In the genomic region with DNA sequence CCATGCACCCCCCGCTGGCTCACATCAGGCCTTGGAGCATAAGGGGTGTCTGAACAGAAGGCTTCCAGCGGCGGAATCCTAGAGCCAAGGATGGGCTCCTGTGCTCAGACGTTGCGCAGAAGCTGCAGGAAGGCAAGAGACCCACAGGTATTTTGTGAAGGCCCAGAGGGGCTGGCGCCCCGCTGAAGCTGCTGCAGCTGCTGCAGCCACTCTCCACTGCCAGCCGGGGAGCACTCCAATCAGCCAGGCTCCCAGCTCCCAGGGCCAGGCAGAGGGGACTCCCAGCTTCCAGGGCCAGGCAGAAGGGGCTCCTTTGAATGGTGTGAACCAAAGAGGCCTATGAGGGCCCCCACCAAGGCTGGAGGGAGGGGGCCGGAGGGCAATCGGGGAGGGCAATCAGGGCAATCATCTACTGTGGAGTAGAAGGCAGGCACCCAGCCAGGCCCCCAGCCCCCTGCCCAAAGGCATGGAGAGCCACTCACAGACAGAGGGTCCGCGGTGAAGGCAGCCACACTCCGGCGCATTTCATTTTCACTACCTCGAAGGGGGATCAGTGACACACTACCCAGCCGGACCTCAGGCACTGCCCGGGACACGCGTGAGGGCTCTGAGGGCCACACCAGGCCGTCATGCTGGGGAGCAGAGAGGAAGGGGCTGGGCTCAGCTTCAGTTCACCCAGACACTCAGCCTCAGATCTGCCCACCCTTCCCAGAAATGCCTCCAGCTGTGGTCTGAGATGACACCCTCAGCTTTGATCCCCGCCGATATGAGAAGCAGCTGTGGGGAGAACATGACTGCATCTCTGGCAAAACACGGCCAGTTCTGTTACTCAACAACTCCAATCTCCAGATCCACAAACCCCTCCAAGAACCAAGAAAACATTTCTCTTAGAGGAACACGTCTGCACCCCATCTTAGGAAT, we compare ENCODE assay signal across 10 cellular contexts. TPM values are rescaled to one million over a fixed set of nuclear protein-coding genes. Genes with fewer than 3 reads are reported as not detected.
A peak's percentile ranks its signal among the peaks of the same experiment; 100 is the strongest.
DNase-seq lines count a peak whose midpoint lies in the region; ATAC-seq and TF ChIP-seq lines count a peak whose summit lies in the region.
"Had no signal": no experiment of that assay in that cellular context is flagged by ENCODE, and none has a peak within 500 bp of the region (broad histone marks: within the 10 kb centered on the region; RNA-seq: fewer than 3 reads in every experiment).

No MANE protein-coding gene starts in this region.

- no peaks in the 10 kb centered on the region for H3K27me3 Mint-ChIP-seq in CD4-positive, CD25-positive, alpha-beta regulatory T cell
- no peaks in the 10 kb centered on the region for H3K27me3 Mint-ChIP-seq in activated CD8-positive, alpha-beta memory T cell treated with anti-CD3 and anti-CD28 coated beads, Interleukin-2, amount 10 ng/mL, durations not matched to agents 7 days and 5 days

- no peaks in the 10 kb centered on the region for H3K4me1 ChIP-seq in CD4-positive, CD25-positive, alpha-beta regulatory T cell (ENCODE audit: control insufficient read depth, insufficient read depth, low read length, poor library complexity, severe bottlenecking)
- H3K4me1 ChIP-seq: ascending aorta had no signal

- no peak for ATAC-seq in CD4-positive, CD25-positive, alpha-beta regulatory T cell (ENCODE audit: low read depth in 2 of 2)
- peak; percentile 50 for ATAC-seq in activated CD8-positive, alpha-beta memory T cell treated with anti-CD3 and anti-CD28 coated beads, Interleukin-2, amount 10 ng/mL, durations not matched to agents 7 days and 5 days
- no peak for ATAC-seq in GM21717 (IDR thresholded peaks at IDR 0.05; ENCODE audit: unreplicated experiment)

- DNase-seq in CD4-positive, CD25-positive, alpha-beta regulatory T cell: peak in 1 of 3 donors; percentile 53
- peak; percentile 78 for DNase-seq in activated CD8-positive, alpha-beta memory T cell treated with anti-CD3 and anti-CD28 coated beads, Interleukin-2, amount 10 ng/mL, durations not matched to agents 7 days and 5 days
- DNase-seq in fibroblast of villous mesenchyme (ENCODE audit: low read depth): peak; percentile 84
- peak; percentile 49 to 56 for DNase-seq in stimulated activated CD4-positive, alpha-beta T cell treated with anti-CD3 and anti-CD28 coated beads, Interleukin-15, amount 100 ng/mL, for 48 hours (ENCODE audit: low read depth in 2 of 2)
- no peak for DNase-seq in NCI-H69 (lab: John Stamatoyannopoulos, UW)
- DNase-seq in cerebellar cortex (ENCODE audit: low spot score): no peak
- DNase-seq in hepatic stellate cell (ENCODE audit: low spot score): no peak
- DNase-seq: DMS79 treated with DMSO at 0.1 percent for 48 hours had no signal

- H3K27me3 ChIP-seq in CD4-positive, CD25-positive, alpha-beta regulatory T cell (ENCODE audit: control insufficient read depth, insufficient read depth, low read length): no peaks in the 10 kb centered on the region
- H3K27me3 ChIP-seq: ascending aorta had no signal

- H3K4me1 Mint-ChIP-seq in CD4-positive, CD25-positive, alpha-beta regulatory T cell: peaks cover 0 to 16% (median 10%) of the 10 kb centered on the region in 4 donors
- peaks cover 56% of the 10 kb centered on the region for H3K4me1 Mint-ChIP-seq in activated CD8-positive, alpha-beta memory T cell treated with anti-CD3 and anti-CD28 coated beads, Interleukin-2, amount 10 ng/mL, durations not matched to agents 7 days and 5 days

- no peak overlapping the region for H3K4me3 ChIP-seq in CD4-positive, CD25-positive, alpha-beta regulatory T cell (ENCODE audit: low read depth, low read length)
- no peak overlapping the region for H3K4me3 ChIP-seq in fibroblast of villous mesenchyme (ENCODE audit: low read depth, low read length)
- H3K4me3 ChIP-seq: ascending aorta had no signal

- H3K36me3 Mint-ChIP-seq in CD4-positive, CD25-positive, alpha-beta regulatory T cell: peaks cover 24% of the 10 kb centered on the region
- peaks cover 9% of the 10 kb centered on the region for H3K36me3 Mint-ChIP-seq in activated CD8-positive, alpha-beta memory T cell treated with anti-CD3 and anti-CD28 coated beads, Interleukin-2, amount 10 ng/mL, durations not matched to agents 7 days and 5 days

- H3K9me3 Mint-ChIP-seq in CD4-positive, CD25-positive, alpha-beta regulatory T cell: no peaks in the 10 kb centered on the region
- no peaks in the 10 kb centered on the region for H3K9me3 Mint-ChIP-seq in activated CD8-positive, alpha-beta memory T cell treated with anti-CD3 and anti-CD28 coated beads, Interleukin-2, amount 10 ng/mL, durations not matched to agents 7 days and 5 days (ENCODE audit: low read depth)

- H3K27ac ChIP-seq in CD4-positive, CD25-positive, alpha-beta regulatory T cell (ENCODE audit: insufficient read depth, low read length, poor library complexity, severe bottlenecking): peak overlapping the region; percentile 23

- H3K36me3 ChIP-seq in CD4-positive, CD25-positive, alpha-beta regulatory T cell (ENCODE audit: control insufficient read depth, insufficient read depth, low read length): peaks cover 35% of the 10 kb centered on the region

- no peak for TF ChIP-seq CTCF in fibroblast of villous mesenchyme (IDR thresholded peaks at IDR 0.05; ENCODE audit: insufficient read depth, low read depth, low read length)

- CTCF ChIA-PET in activated CD8-positive, alpha-beta memory T cell treated with anti-CD3 and anti-CD28 coated beads, Interleukin-2, amount 10 ng/mL, durations not matched to agents 7 days and 5 days (lab: Charles Lee): interaction anchor here (1.1 to 15.9 kb wide), 11 partner anchors 12 to 127 kb away, joined by 3 to 203 read pairs (median 6); partner anchors contain the start of genes PDE2A and STARD10

- H3K4me3 Mint-ChIP-seq in CD4-positive, CD25-positive, alpha-beta regulatory T cell: no peak overlapping the region
- H3K4me3 Mint-ChIP-seq in activated CD8-positive, alpha-beta memory T cell treated with anti-CD3 and anti-CD28 coated beads, Interleukin-2, amount 10 ng/mL, durations not matched to agents 7 days and 5 days: peak overlapping the region; percentile 2

- H3K27ac Mint-ChIP-seq in CD4-positive, CD25-positive, alpha-beta regulatory T cell: peak overlapping the region; percentile 39 to 82 (median 76)
- peak overlapping the region; percentile 64 for H3K27ac Mint-ChIP-seq in activated CD8-positive, alpha-beta memory T cell treated with anti-CD3 and anti-CD28 coated beads, Interleukin-2, amount 10 ng/mL, durations not matched to agents 7 days and 5 days

- no peaks in the 10 kb centered on the region for H3K9me3 ChIP-seq in CD4-positive, CD25-positive, alpha-beta regulatory T cell (ENCODE audit: control insufficient read depth in 2 of 2, low read length in 2 of 2)
- H3K9me3 ChIP-seq: ascending aorta had no signal

RNA-seq across cellular contexts. Expression of gene PDE2A, which starts 11.6 kb away (rescaled TPM):
- 6.7 TPM for total RNA-seq in CD4-positive, CD25-positive, alpha-beta regulatory T cell
- polyA plus RNA-seq in CD4-positive, CD25-positive, alpha-beta regulatory T cell: not detected
- under 1 TPM; 0.67 to 0.75 TPM for total RNA-seq in activated CD8-positive, alpha-beta memory T cell treated with anti-CD3 and anti-CD28 coated beads, Interleukin-2, amount 10 ng/mL, durations not matched to agents 7 days and 5 days
- under 0.01 TPM in 2 replicates for total RNA-seq in fibroblast of villous mesenchyme

Comparison
In these comparisons a context has a peak if more than half of its experiments do, and no peak if none do; other contexts are left out.
1. DNase-seq: peak in activated CD8-positive, alpha-beta memory T cell treated with anti-CD3 and anti-CD28 coated beads, Interleukin-2, amount 10 ng/mL, durations not matched to agents 7 days and 5 days (single experiment), fibroblast of villous mesenchyme (single experiment) and stimulated activated CD4-positive, alpha-beta T cell treated with anti-CD3 and anti-CD28 coated beads, Interleukin-15, amount 100 ng/mL, for 48 hours (2 of 2); none in NCI-H69 (single experiment), cerebellar cortex (single experiment) and hepatic stellate cell (single experiment).